ENCODE assay signal across 8 cellular contexts in genomic region chr7:151876899-151877777, GRCh38. TPM values are rescaled to one million over a fixed set of nuclear protein-coding genes. Genes with fewer than 3 reads are reported as not detected.
DNase-seq lines count a peak whose midpoint lies in the region; ATAC-seq and TF ChIP-seq lines count a peak whose summit lies in the region.

Gene PRKAG2, minus strand, starts transcription at chr7:151877115. Its CDS starts 495 bp downstream, at chr7:151876620.

- no peaks in the 10 kb centered on the region for H4K20me1 ChIP-seq in HCT116 (ENCODE audit: insufficient read depth)

- no peaks in the 10 kb centered on the region for H3K79me2 ChIP-seq in HCT116 (ENCODE audit: insufficient read depth, low read length)

- H3K36me3 Mint-ChIP-seq in activated CD4-positive, alpha-beta T cell treated with anti-CD3 and anti-CD28 coated beads, Interleukin-2, amount 10 ng/mL, durations not matched to agents 24 days and 14 days (ENCODE audit: low read depth), result peaks cover 1% of the 10 kb centered on the region

- H3K4me3 Mint-ChIP-seq in activated CD4-positive, alpha-beta T cell treated with anti-CD3 and anti-CD28 coated beads, Interleukin-2, amount 10 ng/mL, durations not matched to agents 24 days and 14 days, result peak within 1 kb of the TSS; percentile 94

- ATAC-seq in HCT116, result peak; percentile 58

- POLR2A ChIA-PET in HCT116 (lab: Charles Lee), result no interaction called here

- H3K4me2 ChIP-seq in HCT116 (ENCODE audit: low read length), result peak within 1 kb of the TSS; percentile 97

- H3K27me3 Mint-ChIP-seq in activated CD4-positive, alpha-beta T cell treated with anti-CD3 and anti-CD28 coated beads, Interleukin-2, amount 10 ng/mL, durations not matched to agents 24 days and 14 days, result peaks cover 33% of the 10 kb centered on the region

- DNase-seq in G401 (ENCODE audit: low spot score) (peak; percentile 54), HCT116 (ENCODE audit: low read depth, low spot score) (no peak), NCI-H1930 (lab: John Stamatoyannopoulos, UW) (peak; percentile 23 to 54), cortex of kidney (lab: John Stamatoyannopoulos, UW) (peak; percentile 27), lower leg skin (ENCODE audit: low spot score in 2 of 2) (peak; percentile 74 to 95), NAMALWA (ENCODE audit: low spot score) (no peak)
- peak; percentile 86 for DNase-seq in activated CD4-positive, alpha-beta T cell treated with anti-CD3 and anti-CD28 coated beads, Interleukin-2, amount 10 ng/mL, durations not matched to agents 24 days and 14 days
- DNase-seq in stimulated activated CD4-positive, alpha-beta T cell treated with anti-CD3 and anti-CD28 coated beads, Interleukin-4, amount 100 ng/mL, for 4 hours, result peak; percentile 68 to 85

- 0 to 2% methylated on average over 28 to 49 of the region's 95 CpGs for WGBS in lower leg skin, 2 donors

- RAD21 ChIA-PET in HCT116 (lab: Charles Lee; ENCODE audit: low non-redundant PET in 1 of 2, low total read pairs in 2 of 2, uncharacterized antibody in 2 of 2, unreplicated experiment in 2 of 2), result no interaction called here

- H3K4me1 ChIP-seq in HCT116 (ENCODE audit: control insufficient read depth in 1 of 2, insufficient read depth in 2 of 2, low read length in 2 of 2), result peaks cover 6 to 33% of the 10 kb centered on the region in 2 experiments; a peak in 3 of 4 replicates

- TF ChIP-seq POLR2A in HCT116 (IDR thresholded peaks at IDR 0.05; ENCODE audit: borderline replicate concordance, extremely low read depth, insufficient read depth, insufficient read length), result no peak
- TF ChIP-seq POLR2A in lower leg skin (IDR thresholded peaks at IDR 0.05), result no peak

- peaks cover 6% of the 10 kb centered on the region for H3K4me1 Mint-ChIP-seq in activated CD4-positive, alpha-beta T cell treated with anti-CD3 and anti-CD28 coated beads, Interleukin-2, amount 10 ng/mL, durations not matched to agents 24 days and 14 days

- TF ChIP-seq RAD21 in HCT116 (IDR thresholded peaks at IDR 0.05; ENCODE audit: low read depth), result no peak

- no peaks in the 10 kb centered on the region for H3K36me3 ChIP-seq in HCT116 (ENCODE audit: control insufficient read depth in 1 of 2, insufficient read depth in 2 of 2, low read length in 2 of 2)

- peak within 1 kb of the TSS; percentile 53 for H3K9ac ChIP-seq in HCT116 (ENCODE audit: low read length)

- CTCF ChIA-PET in HCT116 (lab: Charles Lee), result no interaction called here

- no peaks in the 10 kb centered on the region for H3K9me3 Mint-ChIP-seq in activated CD4-positive, alpha-beta T cell treated with anti-CD3 and anti-CD28 coated beads, Interleukin-2, amount 10 ng/mL, durations not matched to agents 24 days and 14 days

- TF ChIP-seq CTCF in HCT116 (IDR thresholded peaks at IDR 0.05 in 2 of 3, conservative IDR thresholded peaks at IDR 0.05 in 1 of 3; ENCODE audit: borderline replicate concordance in 1 of 3, insufficient read depth in 1 of 3, low read depth in 2 of 3, low read length in 2 of 3), result no peak
- no peak for TF ChIP-seq CTCF in lower leg skin (IDR thresholded peaks at IDR 0.05)

- intact Hi-C loops in HCT116 (cut with micrococcal nuclease), result loop anchor here (5.0 kb wide), 2 partner anchors 95 to 120 kb away; no protein-coding TSS in a partner anchor
- intact Hi-C loops in activated CD4-positive, alpha-beta T cell treated with anti-CD3 and anti-CD28 coated beads, Interleukin-2, amount 10 ng/mL, durations not matched to agents 24 days and 14 days (cut with micrococcal nuclease), result loop anchor here (1.0 to 5.0 kb wide), 6 partner anchors 56 to 357 kb away; partner anchors contain the start of gene GALNT11
- intact Hi-C loops in lower leg skin (cut with DNase I; ENCODE audit: low total_unique reads), result no loop called here

- H3K4me3 ChIP-seq in HCT116 (replicated peaks in 1 of 2; ENCODE audit: low read depth in 1 of 2, low read length in 2 of 2), result peak within 1 kb of the TSS; percentile 57 to 66
- peak within 1 kb of the TSS; percentile 93 for H3K4me3 ChIP-seq in lower leg skin (ENCODE audit: low read depth, poor library complexity, severe bottlenecking)

- peak within 1 kb of the TSS; percentile 97 for H2AFZ ChIP-seq in HCT116 (ENCODE audit: low read depth, low read length, poor library complexity, severe bottlenecking)

- peak within 1 kb of the TSS; percentile 45; the same call in 1 of the 2 replicates for H3K27ac ChIP-seq in HCT116 (ENCODE audit: low read depth, low read length)

- H3K27ac Mint-ChIP-seq in activated CD4-positive, alpha-beta T cell treated with anti-CD3 and anti-CD28 coated beads, Interleukin-2, amount 10 ng/mL, durations not matched to agents 24 days and 14 days, result peak within 1 kb of the TSS; percentile 88

- no peaks in the 10 kb centered on the region for H3K9me2 ChIP-seq in HCT116 (ENCODE audit: insufficient read depth)

- in situ Hi-C loops in G401 (cut with HindIII; ENCODE audit: low sequenced_read_pairs), result no loop called here

- no peaks in the 10 kb centered on the region for H3K27me3 ChIP-seq in HCT116 (ENCODE audit: insufficient read depth, low read length)

- H3K9me3 ChIP-seq in HCT116 (ENCODE audit: control insufficient read depth in 1 of 2, insufficient read depth in 1 of 2, low read depth in 1 of 2, low read length in 2 of 2), result no peaks in the 10 kb centered on the region

- BruUV-seq in HCT116 (replicated peaks; lab: Mats Ljungman, UMichigan), result no TSS peak

TF ChIP-seq in HCT116, 20 proteins besides CTCF, POLR2A, EP300 and RAD21:
- TF ChIP-seq MAX (IDR thresholded peaks at IDR 0.05), result peak; percentile 83
- TF ChIP-seq ZFX (IDR thresholded peaks at IDR 0.05), result peak; percentile 46
- TF ChIP-seq POLR2AphosphoS5 (IDR thresholded peaks at IDR 0.05; ENCODE audit: low read depth, low read length), result peak; percentile 47; the same call in 1 of the 2 replicates
- TF ChIP-seq FOSL1 (IDR thresholded peaks at IDR 0.05; ENCODE audit: low read depth), result no peak
- no peak for TF ChIP-seq SIN3A (IDR thresholded peaks at IDR 0.05; ENCODE audit: low read depth)
- peak; percentile 85 for TF ChIP-seq EGR1 (IDR thresholded peaks at IDR 0.05; ENCODE audit: low read depth)

RNA-seq across cellular contexts. Expression of gene PRKAG2, which starts in this region (rescaled TPM):
- total RNA-seq in G401 (2014; rRNA removed; shearing (Covaris generic)), result 92.4 and 97.3 TPM in 2 replicates
- total RNA-seq in HCT116 (2021; ENCODE audit: unreplicated experiment) (23.6 TPM), lower leg skin (10 to 100 TPM in 3 of 4 donors, 1 to 10 TPM in 1; 7.5 to 14.3 (median 12.2) TPM)
- polyA plus RNA-seq in HCT116 (2012), result 18.0 and 20.9 TPM in 2 replicates
- total RNA-seq in activated CD4-positive, alpha-beta T cell treated with anti-CD3 and anti-CD28 coated beads, Interleukin-2, amount 10 ng/mL, durations not matched to agents 24 days and 14 days, result 14.3 and 15.5 TPM in 2 replicates

Comparison
In these comparisons a context has a peak if more than half of its experiments do, and no peak if none do; other contexts are left out.
1. DNase-seq: peak in G401 (single experiment), NCI-H1930 (2 of 2), activated CD4-positive, alpha-beta T cell treated with anti-CD3 and anti-CD28 coated beads, Interleukin-2, amount 10 ng/mL, durations not matched to agents 24 days and 14 days (single experiment), cortex of kidney (single experiment), lower leg skin (2 of 2) and stimulated activated CD4-positive, alpha-beta T cell treated with anti-CD3 and anti-CD28 coated beads, Interleukin-4, amount 100 ng/mL, for 4 hours (2 of 2); none in HCT116 (single experiment) and NAMALWA (single experiment).